Comparison of ENCODE assay signal across 9 cellular contexts in genomic region chr6:165987483-165988305, GRCh38.
DNase-seq lines count a peak whose midpoint lies in the region; ATAC-seq and TF ChIP-seq lines count a peak whose summit lies in the region.
"Had no signal": no experiment of that assay in that cellular context is flagged by ENCODE, and none has a peak within 500 bp of the region (broad histone marks: within the 10 kb centered on the region; RNA-seq: fewer than 3 reads in every experiment).

No MANE protein-coding gene starts in this region.

- no peaks in the 10 kb centered on the region for H3K79me2 ChIP-seq in neural cell (replicated peaks; ENCODE audit: insufficient read depth, low read length)

- H3K36me3 ChIP-seq in neural cell (ENCODE audit: insufficient read depth, low read length): no peaks in the 10 kb centered on the region

- H3K4me2 ChIP-seq in neural cell (ENCODE audit: low read length): peak overlapping the region; percentile 87

- peak overlapping the region; percentile 74 for H3K9ac ChIP-seq in neural cell (ENCODE audit: low read length)

- ATAC-seq in GM19023 (IDR thresholded peaks at IDR 0.05; ENCODE audit: unreplicated experiment) (no peak), HG03175 (IDR thresholded peaks at IDR 0.05; ENCODE audit: unreplicated experiment) (no peak), GM21825 (IDR thresholded peaks at IDR 0.05; ENCODE audit: unreplicated experiment) (no peak)
- ATAC-seq: GM12878 had no signal

- no peak for TF ChIP-seq RAD21 in neural cell (conservative IDR thresholded peaks at IDR 0.05)

- no peaks in the 10 kb centered on the region for H4K20me1 ChIP-seq in neural cell (ENCODE audit: insufficient read depth)

- H3K9me2 ChIP-seq in neural cell (ENCODE audit: insufficient read depth, low read length): no peaks in the 10 kb centered on the region

- H3K27me3 ChIP-seq in neural cell (ENCODE audit: insufficient read depth, low read depth, low read length): peaks cover 77% of the 10 kb centered on the region

- DNase-seq in Ammon's horn (ENCODE audit: low spot score) (peak; percentile 74), NCI-H510A treated with DMSO at 0.1 percent for 48 hours (lab: John Stamatoyannopoulos, UW) (peak; percentile 21), fibroblast of mammary gland (ENCODE audit: low read depth) (peak; percentile 87)
- DNase-seq in activated naive CD4-positive, alpha-beta T cell (lab: John Stamatoyannopoulos, UW): no peak

- no peak for TF ChIP-seq EP300 in neural cell (conservative IDR thresholded peaks at IDR 0.05; ENCODE audit: poor library complexity, severe bottlenecking)

- H3K4me3 ChIP-seq in fibroblast of mammary gland (ENCODE audit: control insufficient read depth, low read depth, low read length) (peak overlapping the region; percentile 35), neural cell (ENCODE audit: low read length) (peak overlapping the region; percentile 84)
- H3K4me3 ChIP-seq: GM12878 had no signal

- H3F3A ChIP-seq in neural cell (ENCODE audit: insufficient read depth, low read length, poor library complexity, severe bottlenecking): peaks cover 7% of the 10 kb centered on the region

- H2AFZ ChIP-seq in neural cell (ENCODE audit: low read depth, low read length): peak overlapping the region; percentile 24

- H3K27ac ChIP-seq in neural cell (ENCODE audit: low read length): peak overlapping the region; percentile 47

- H3K9me3 ChIP-seq in neural cell (ENCODE audit: low read length): no peaks in the 10 kb centered on the region

- TF ChIP-seq CTCF in fibroblast of mammary gland (conservative IDR thresholded peaks at IDR 0.05; ENCODE audit: control insufficient read depth, insufficient read depth, low read depth, low read length): no peak
- TF ChIP-seq CTCF in neural cell (IDR thresholded peaks at IDR 0.05; ENCODE audit: poor library complexity, severe bottlenecking): no peak

TF ChIP-seq in neural cell, 6 proteins besides CTCF, POLR2A, EP300 and RAD21:
- peak; percentile 15 for TF ChIP-seq SMC3 (conservative IDR thresholded peaks at IDR 0.05; ENCODE audit: poor library complexity)
- TF ChIP-seq POLR2AphosphoS5 (IDR thresholded peaks at IDR 0.05): peak; percentile 48
- TF ChIP-seq MXI1 (conservative IDR thresholded peaks at IDR 0.05; ENCODE audit: poor library complexity, severe bottlenecking): no peak
- TF ChIP-seq TAF1 (IDR thresholded peaks at IDR 0.05; ENCODE audit: low read depth): no peak
- no peak for TF ChIP-seq EZH2 (IDR thresholded peaks at IDR 0.05; ENCODE audit: borderline replicate concordance, insufficient read depth, low read length, poor library complexity, severe bottlenecking)
- TF ChIP-seq REST (IDR thresholded peaks at IDR 0.05; ENCODE audit: borderline replicate concordance): peak; percentile 2
TF ChIP-seq in neural cell: peak in this region for 3.

Comparison
In these comparisons a context has a peak if more than half of its experiments do, and no peak if none do; other contexts are left out.
1. DNase-seq: peak in Ammon's horn (single experiment), NCI-H510A treated with DMSO at 0.1 percent for 48 hours (single experiment) and fibroblast of mammary gland (single experiment); none in activated naive CD4-positive, alpha-beta T cell (0 of 4).